8 cellular contexts compared by ENCODE assay signal in the genomic region with DNA sequence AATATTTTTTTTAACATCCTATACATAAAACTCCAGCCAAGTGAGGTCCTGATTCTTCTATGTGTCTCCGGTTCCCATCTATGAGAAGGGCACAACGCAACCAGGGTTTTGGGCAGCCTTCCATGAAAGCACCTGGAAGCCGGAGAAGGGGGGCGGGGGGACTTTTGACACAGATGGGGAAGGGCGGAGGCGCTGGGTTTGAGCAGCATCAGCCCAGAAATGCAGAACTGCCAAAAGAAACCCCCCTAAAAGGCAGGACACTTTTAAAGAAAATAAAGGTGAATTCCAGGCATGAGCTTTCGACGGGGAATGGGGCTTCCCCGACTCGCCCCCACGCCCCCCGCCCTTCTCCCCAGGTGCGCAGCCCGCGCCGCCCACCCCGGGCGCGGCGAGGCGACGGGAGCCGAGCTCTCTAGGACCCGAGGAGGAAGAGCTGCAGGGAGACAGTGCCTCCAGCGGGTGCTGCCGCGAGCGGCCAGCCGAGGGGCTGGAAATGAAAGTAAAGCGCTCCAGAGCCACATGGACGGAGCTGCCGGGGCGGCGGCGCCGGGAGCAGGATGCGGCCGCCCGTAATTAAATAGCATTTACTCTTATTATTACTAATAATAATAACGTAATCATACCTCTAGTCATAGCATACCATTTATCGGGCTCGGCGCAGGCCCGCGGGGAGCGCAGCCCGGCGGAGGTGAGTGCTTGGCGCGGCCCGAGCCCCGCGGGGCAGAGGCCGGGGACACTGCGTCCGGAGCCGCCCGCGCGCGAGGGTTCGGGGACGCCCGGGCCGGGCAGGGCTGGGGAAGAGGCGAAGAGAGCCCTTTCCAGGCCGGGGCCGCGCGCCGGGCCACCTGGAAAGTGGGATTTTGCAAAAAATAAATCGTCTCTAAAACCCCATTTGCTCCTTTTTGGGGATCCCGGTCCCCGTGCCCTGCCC. TPM values are rescaled to one million over a fixed set of nuclear protein-coding genes. Genes with fewer than 3 reads are reported as not detected.
A peak's percentile ranks its signal among the peaks of the same experiment; 100 is the strongest.
DNase-seq lines count a peak whose midpoint lies in the region; ATAC-seq and TF ChIP-seq lines count a peak whose summit lies in the region.

A gene with protein sequence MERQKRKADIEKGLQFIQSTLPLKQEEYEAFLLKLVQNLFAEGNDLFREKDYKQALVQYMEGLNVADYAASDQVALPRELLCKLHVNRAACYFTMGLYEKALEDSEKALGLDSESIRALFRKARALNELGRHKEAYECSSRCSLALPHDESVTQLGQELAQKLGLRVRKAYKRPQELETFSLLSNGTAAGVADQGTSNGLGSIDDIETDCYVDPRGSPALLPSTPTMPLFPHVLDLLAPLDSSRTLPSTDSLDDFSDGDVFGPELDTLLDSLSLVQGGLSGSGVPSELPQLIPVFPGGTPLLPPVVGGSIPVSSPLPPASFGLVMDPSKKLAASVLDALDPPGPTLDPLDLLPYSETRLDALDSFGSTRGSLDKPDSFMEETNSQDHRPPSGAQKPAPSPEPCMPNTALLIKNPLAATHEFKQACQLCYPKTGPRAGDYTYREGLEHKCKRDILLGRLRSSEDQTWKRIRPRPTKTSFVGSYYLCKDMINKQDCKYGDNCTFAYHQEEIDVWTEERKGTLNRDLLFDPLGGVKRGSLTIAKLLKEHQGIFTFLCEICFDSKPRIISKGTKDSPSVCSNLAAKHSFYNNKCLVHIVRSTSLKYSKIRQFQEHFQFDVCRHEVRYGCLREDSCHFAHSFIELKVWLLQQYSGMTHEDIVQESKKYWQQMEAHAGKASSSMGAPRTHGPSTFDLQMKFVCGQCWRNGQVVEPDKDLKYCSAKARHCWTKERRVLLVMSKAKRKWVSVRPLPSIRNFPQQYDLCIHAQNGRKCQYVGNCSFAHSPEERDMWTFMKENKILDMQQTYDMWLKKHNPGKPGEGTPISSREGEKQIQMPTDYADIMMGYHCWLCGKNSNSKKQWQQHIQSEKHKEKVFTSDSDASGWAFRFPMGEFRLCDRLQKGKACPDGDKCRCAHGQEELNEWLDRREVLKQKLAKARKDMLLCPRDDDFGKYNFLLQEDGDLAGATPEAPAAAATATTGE (plus strand): TSS at position 441 of the 931 bp plus-strand sequence. CDS start 19,136 bp downstream, outside the sequence.

- no peaks in the 10 kb centered on the region for H3K27me3 Mint-ChIP-seq in activated CD4-positive, alpha-beta memory T cell treated with anti-CD3 and anti-CD28 coated beads, Interleukin-2, amount 10 ng/mL, durations not matched to agents 7 days and 5 days

- H3K4me1 ChIP-seq in lower lobe of right lung: peaks cover 23% of the 10 kb centered on the region

- peak within 1 kb of the TSS; percentile 72 for H3K27ac Mint-ChIP-seq in activated CD4-positive, alpha-beta memory T cell treated with anti-CD3 and anti-CD28 coated beads, Interleukin-2, amount 10 ng/mL, durations not matched to agents 7 days and 5 days

- no peaks in the 10 kb centered on the region for H3K9me3 ChIP-seq in lower lobe of right lung

- H3K9me3 Mint-ChIP-seq in activated CD4-positive, alpha-beta memory T cell treated with anti-CD3 and anti-CD28 coated beads, Interleukin-2, amount 10 ng/mL, durations not matched to agents 7 days and 5 days: no peaks in the 10 kb centered on the region

- no peaks in the 10 kb centered on the region for H3K27me3 ChIP-seq in lower lobe of right lung (ENCODE audit: low read depth)

- intact Hi-C loops in lower lobe of right lung (cut with DNase I): no loop called here

- H3K4me3 ChIP-seq in lower lobe of right lung: peak within 1 kb of the TSS; percentile 94

- H3K4me3 Mint-ChIP-seq in activated CD4-positive, alpha-beta memory T cell treated with anti-CD3 and anti-CD28 coated beads, Interleukin-2, amount 10 ng/mL, durations not matched to agents 7 days and 5 days: peak within 1 kb of the TSS; percentile 74

- no peak; the same call in 1 of the 2 replicates for TF ChIP-seq CTCF in C4-2B (conservative IDR thresholded peaks at IDR 0.05)
- TF ChIP-seq CTCF in lower lobe of right lung (IDR thresholded peaks at IDR 0.05): peak; percentile 67

- H3K27ac ChIP-seq in C4-2B: peak within 1 kb of the TSS; percentile 90
- peak within 1 kb of the TSS; percentile 90 for H3K27ac ChIP-seq in lower lobe of right lung

- peaks cover 29% of the 10 kb centered on the region for H3K4me1 Mint-ChIP-seq in activated CD4-positive, alpha-beta memory T cell treated with anti-CD3 and anti-CD28 coated beads, Interleukin-2, amount 10 ng/mL, durations not matched to agents 7 days and 5 days

- ATAC-seq in GM19324 (IDR thresholded peaks at IDR 0.05; ENCODE audit: low FRiP score, unreplicated experiment) (peak; percentile 74), HG03460 (IDR thresholded peaks at IDR 0.05; ENCODE audit: unreplicated experiment) (peak; percentile 89), lower lobe of right lung (peak; percentile 97 to 98)

- POLR2A ChIA-PET in activated CD4-positive, alpha-beta memory T cell treated with anti-CD3 and anti-CD28 coated beads, Interleukin-2, amount 10 ng/mL, durations not matched to agents 7 days and 5 days (lab: Charles Lee): interaction anchor here (0.7 to 8.4 kb wide), 13 partner anchors 9 to 349 kb away, joined by 3 to 117 read pairs (median 3); a partner anchor contains a TSS

- CTCF ChIA-PET in activated CD4-positive, alpha-beta memory T cell treated with anti-CD3 and anti-CD28 coated beads, Interleukin-2, amount 10 ng/mL, durations not matched to agents 7 days and 5 days (lab: Charles Lee): interaction anchor here (0.7 to 1.5 kb wide), 6 partner anchors 14 to 288 kb away, joined by 3 to 11 read pairs (median 4); a partner anchor contains a TSS

- peaks cover 7% of the 10 kb centered on the region for H3K36me3 Mint-ChIP-seq in activated CD4-positive, alpha-beta memory T cell treated with anti-CD3 and anti-CD28 coated beads, Interleukin-2, amount 10 ng/mL, durations not matched to agents 7 days and 5 days (ENCODE audit: low read depth)

- DNase-seq in NCI-H748 (lab: John Stamatoyannopoulos, UW; ENCODE audit: unreplicated experiment): peak; percentile 90
- peak; percentile 87 for DNase-seq in activated CD4-positive, alpha-beta memory T cell treated with anti-CD3 and anti-CD28 coated beads, Interleukin-2, amount 10 ng/mL, durations not matched to agents 7 days and 5 days
- DNase-seq in ecto neural progenitor cell (ENCODE audit: low spot score): peak; percentile 86
- DNase-seq in lower lobe of right lung: peak; percentile 89
- peak; percentile 64 to 81 (median 69) for DNase-seq in stimulated activated CD4-positive, alpha-beta T cell treated with anti-CD3 and anti-CD28 coated beads, TNF-alpha, amount 100 ng/mL, for 24 hours (ENCODE audit: low read depth in 3 of 3)

- no peaks in the 10 kb centered on the region for H3K36me3 ChIP-seq in lower lobe of right lung

RNA-seq across cellular contexts. Expression of the gene that starts here (rescaled TPM):
- 10 to 100 TPM; 41.7 to 42.1 TPM for total RNA-seq in activated CD4-positive, alpha-beta memory T cell treated with anti-CD3 and anti-CD28 coated beads, Interleukin-2, amount 10 ng/mL, durations not matched to agents 7 days and 5 days
- 63.1 TPM for total RNA-seq in lower lobe of right lung

Comparison
In these comparisons a context has a peak if more than half of its experiments do, and no peak if none do; other contexts are left out.
1. Peak in every context shown above with its lines: DNase-seq, ATAC-seq, H3K4me3 ChIP-seq and H3K27ac ChIP-seq.